In genomic region chr1:110963666-110964399, GRCh38 we compare ENCODE assay signal across 1 cellular context.
TF ChIP-seq lines count a peak whose summit lies in the region.

Gene LRIF1, minus strand, starts transcription at chr1:110963922. Its CDS starts 234 bp downstream, at chr1:110963688.

TF ChIP-seq in HepG2, 621 proteins besides CTCF, POLR2A, EP300 and RAD21 (continued from another document and continues in another):
- TF ChIP-seq FOXO4 (CRISPR knock-in tag; conservative IDR thresholded peaks at IDR 0.05) (no peak), SOX5 (CRISPR knock-in tag; IDR thresholded peaks at IDR 0.05; ENCODE audit: borderline replicate concordance) (no peak), XRCC5 (optimal IDR thresholded peaks at IDR 0.05; ENCODE audit: low read length) (no peak), CERS6 (CRISPR knock-in tag; IDR thresholded peaks at IDR 0.05) (no peak), ZNF569 (CRISPR knock-in tag; IDR thresholded peaks at IDR 0.05; ENCODE audit: borderline replicate concordance) (no peak), ARNTL (CRISPR knock-in tag; IDR thresholded peaks at IDR 0.05) (no peak), PRDM15 (CRISPR knock-in tag; IDR thresholded peaks at IDR 0.05) (no peak), TP53 (CRISPR knock-in tag; conservative IDR thresholded peaks at IDR 0.05) (0 out of 2 replicates have a peak, but pooled peaks have one; percentile 17), HMGA1 (CRISPR knock-in tag; conservative IDR thresholded peaks at IDR 0.05) (no peak), SNRNP70 (IDR thresholded peaks at IDR 0.05; ENCODE audit: low read depth, low read length) (no peak), ZNF205 (CRISPR knock-in tag; IDR thresholded peaks at IDR 0.05) (no peak; the same call in none of the 2 replicates), KAT8 (CRISPR knock-in tag; IDR thresholded peaks at IDR 0.05) (peak; percentile 95), TBP (CRISPR knock-in tag; IDR thresholded peaks at IDR 0.05) (no peak), ATAD3A (CRISPR knock-in tag; IDR thresholded peaks at IDR 0.05) (no peak), TEAD3 (CRISPR knock-in tag; optimal IDR thresholded peaks at IDR 0.05; ENCODE audit: borderline replicate concordance) (no peak), ZNF30 (CRISPR knock-in tag; IDR thresholded peaks at IDR 0.05) (no peak), ARID2 (CRISPR knock-in tag; IDR thresholded peaks at IDR 0.05; ENCODE audit: borderline replicate concordance) (0 out of 2 replicates have a peak, but pooled peaks have one; percentile 66), DBP (CRISPR knock-in tag; IDR thresholded peaks at IDR 0.05; ENCODE audit: not compliant biosample characterization) (no peak), TMF1 (CRISPR knock-in tag; IDR thresholded peaks at IDR 0.05; ENCODE audit: low read depth) (no peak; the same call in none of the 2 replicates), ZNF382 (CRISPR knock-in tag; IDR thresholded peaks at IDR 0.05; ENCODE audit: borderline replicate concordance) (no peak), NFE2L1 (CRISPR knock-in tag; IDR thresholded peaks at IDR 0.05; ENCODE audit: borderline replicate concordance) (no peak), ZNF800 (CRISPR knock-in tag; IDR thresholded peaks at IDR 0.05) (no peak), IRF9 (CRISPR knock-in tag; IDR thresholded peaks at IDR 0.05; ENCODE audit: borderline replicate concordance) (no peak), ZNF883 (CRISPR knock-in tag; IDR thresholded peaks at IDR 0.05; ENCODE audit: not compliant biosample characterization) (no peak), ZNF136 (CRISPR knock-in tag; IDR thresholded peaks at IDR 0.05; ENCODE audit: low read depth) (no peak), ZNF724P (CRISPR knock-in tag; IDR thresholded peaks at IDR 0.05; ENCODE audit: borderline replicate concordance) (no peak), ARID4A (CRISPR knock-in tag; IDR thresholded peaks at IDR 0.05; ENCODE audit: borderline replicate concordance) (peak; percentile 85; the same call in 1 of the 2 replicates), TBX2 (CRISPR knock-in tag; IDR thresholded peaks at IDR 0.05; ENCODE audit: borderline replicate concordance) (peak; percentile 77), SMAD9 (CRISPR knock-in tag; IDR thresholded peaks at IDR 0.05) (no peak), CREB3 (CRISPR knock-in tag; IDR thresholded peaks at IDR 0.05) (peak; percentile 38; the same call in 1 of the 2 replicates), ZNF646 (CRISPR knock-in tag; IDR thresholded peaks at IDR 0.05) (no peak; the same call in 1 of the 2 replicates), ZFP1 (CRISPR knock-in tag; IDR thresholded peaks at IDR 0.05) (peak; percentile 53; the same call in 1 of the 2 replicates), NFIB (CRISPR knock-in tag; IDR thresholded peaks at IDR 0.05; ENCODE audit: borderline replicate concordance) (no peak)
